16 cellular contexts compared by ENCODE assay signal in the genomic region with DNA sequence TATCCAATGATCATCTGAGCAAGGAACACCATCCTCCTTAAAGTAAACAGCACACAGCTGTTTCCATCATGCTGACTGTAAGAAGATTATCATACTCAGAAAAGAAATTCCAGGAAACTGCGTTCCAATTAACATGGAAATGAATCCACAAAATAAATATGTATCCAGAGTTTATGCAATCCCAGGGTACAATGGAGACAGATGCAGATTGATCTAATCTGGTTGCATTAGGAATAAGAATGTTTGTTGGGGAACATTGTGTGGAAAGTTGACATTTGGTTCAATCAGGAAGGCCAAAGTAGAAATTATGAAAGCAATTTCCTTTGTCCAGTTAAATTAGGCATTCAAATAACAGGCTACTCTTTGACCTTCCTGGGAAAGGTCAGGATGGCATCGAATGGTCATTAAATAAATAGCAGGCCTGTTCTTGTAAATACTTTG.
DNase-seq lines count a peak whose midpoint lies in the region; ATAC-seq and TF ChIP-seq lines count a peak whose summit lies in the region.
"Had no signal": no experiment of that assay in that cellular context is flagged by ENCODE, and none has a peak within 500 bp of the region (broad histone marks: within the 10 kb centered on the region; RNA-seq: fewer than 3 reads in every experiment).

No MANE protein-coding gene starts in this region.

- no peaks in the 10 kb centered on the region for H4K20me1 ChIP-seq in OCI-LY7 (ENCODE audit: insufficient read depth, low read length)

- H2AFZ ChIP-seq in OCI-LY7 (ENCODE audit: low read length), result no peak overlapping the region; the same call in 1 of the 2 replicates
- H2AFZ ChIP-seq: GM23338 had no signal

- ATAC-seq in sciatic nerve (peak; percentile 34), HG02885 (IDR thresholded peaks at IDR 0.05; ENCODE audit: poor library complexity, unreplicated experiment) (no peak), GM18505 (IDR thresholded peaks at IDR 0.05; ENCODE audit: unreplicated experiment) (no peak)
- ATAC-seq: GM23338 had no signal

- no peak for TF ChIP-seq CTCF in OCI-LY7 (conservative IDR thresholded peaks at IDR 0.05; ENCODE audit: low read length)
- no peak for TF ChIP-seq CTCF in fibroblast of pulmonary artery (IDR thresholded peaks at IDR 0.05; ENCODE audit: low read length, missing control alignments)

- DNase-seq in NCI-H82 (lab: John Stamatoyannopoulos, UW) (peak; percentile 27), NCI-H82 treated with DMSO at 0.1 percent for 48 hours (lab: John Stamatoyannopoulos, UW; ENCODE audit: unreplicated experiment) (no peak), OCI-LY7 (ENCODE audit: low spot score) (no peak), fibroblast of pulmonary artery (ENCODE audit: low read depth) (peak; percentile 64), sciatic nerve (ENCODE audit: low spot score) (no peak), HCEC 1CT (no peak)
- DNase-seq: activated CD4-positive, CD25-positive, alpha-beta regulatory T cell treated with anti-CD3 and anti-CD28 coated beads, Interleukin-2, amount 50 U/mL, for 72 hours; activated gamma-delta T cell; NCI-H1092 had no signal

- H3K27ac ChIP-seq in OCI-LY7 (ENCODE audit: low read depth, low read length, poor library complexity, severe bottlenecking), result no peak overlapping the region
- H3K27ac ChIP-seq: 22Rv1, cardiac muscle cell, epithelial cell of prostate, thoracic aorta had no signal

- H3K4me2 ChIP-seq in OCI-LY7 (ENCODE audit: low read length), result peak overlapping the region; percentile 38; the same call in 1 of the 2 replicates
- H3K4me2 ChIP-seq: GM23338 had no signal

- TF ChIP-seq POLR2A in GM18505 (IDR thresholded peaks at IDR 0.05; ENCODE audit: borderline replicate concordance, extremely low read depth, insufficient read depth, insufficient read length), result no peak

- H3K4me3 ChIP-seq in OCI-LY7 (ENCODE audit: low read depth, low read length, poor library complexity, severe bottlenecking) (no peak overlapping the region), fibroblast of pulmonary artery (replicated peaks; ENCODE audit: low read depth, low read length) (no peak overlapping the region)
- H3K4me3 ChIP-seq: cardiac muscle cell, GM23338 had no signal

- BruUV-seq in OCI-LY7 (replicated peaks; lab: Mats Ljungman, UMichigan), result no TSS peak

- H3K9me2 ChIP-seq in OCI-LY7 (ENCODE audit: insufficient read depth, low read length), result no peaks in the 10 kb centered on the region

- H3K9me3 ChIP-seq in OCI-LY7 (ENCODE audit: low read length), result no peaks in the 10 kb centered on the region
- H3K9me3 ChIP-seq: thoracic aorta had no signal

- H3K4me1 ChIP-seq in OCI-LY7 (ENCODE audit: insufficient read depth, low read length, poor library complexity, severe bottlenecking), result peaks cover 23% of the 10 kb centered on the region

- POLR2A ChIA-PET in OCI-LY7 (lab: Charles Lee), result interaction anchor here (0.6 kb wide), 1 partner anchor 77 kb away, joined by 4 read pairs; no protein-coding TSS in a partner anchor

- CTCF ChIA-PET in OCI-LY7 (lab: Charles Lee; ENCODE audit: unreplicated experiment), result no interaction called here

- no peaks in the 10 kb centered on the region for H3K36me3 ChIP-seq in OCI-LY7 (ENCODE audit: insufficient read depth, low read length)
- H3K36me3 ChIP-seq: cardiac muscle cell, thoracic aorta had no signal

- no peaks in the 10 kb centered on the region for H3K79me2 ChIP-seq in OCI-LY7 (ENCODE audit: insufficient read depth, low read depth, low read length)

- intact Hi-C loops in OCI-LY7 (cut with micrococcal nuclease; ENCODE audit: unreplicated experiment), result no loop called here
- intact Hi-C loops in sciatic nerve (cut with DNase I), result no loop called here

Comparison
In these comparisons a context has a peak if more than half of its experiments do, and no peak if none do; other contexts are left out.
1. DNase-seq: peak in NCI-H82 (single experiment) and fibroblast of pulmonary artery (single experiment); none in NCI-H82 treated with DMSO at 0.1 percent for 48 hours (single experiment), OCI-LY7 (single experiment), sciatic nerve (single experiment) and HCEC 1CT (single experiment).